10 cellular contexts compared by ENCODE assay signal in genomic region chr11:124760806-124761205, GRCh38. TPM values are rescaled to one million over a fixed set of nuclear protein-coding genes. Genes with fewer than 3 reads are reported as not detected.
DNase-seq lines count a peak whose midpoint lies in the region; ATAC-seq and TF ChIP-seq lines count a peak whose summit lies in the region.
"Had no signal": no experiment of that assay in that cellular context is flagged by ENCODE, and none has a peak within 500 bp of the region (broad histone marks: within the 10 kb centered on the region; RNA-seq: fewer than 3 reads in every experiment).

No MANE protein-coding gene starts in this region.

- WGBS in esophagus squamous epithelium, 2 donors: 63 to 66% methylated on average over 3 of the region's 3 CpGs
- 73% methylated on average over 3 of the region's 3 CpGs for WGBS in prostate gland

- peaks cover 22% of the 10 kb centered on the region for H3K4me1 ChIP-seq in MM.1S (ENCODE audit: low read length)
- peaks cover 34 to 73% (median 34%) of the 10 kb centered on the region in 3 donors for H3K4me1 ChIP-seq in esophagus squamous epithelium
- H3K4me1 ChIP-seq in prostate gland (replicated peaks): peaks cover 13% of the 10 kb centered on the region

- peaks cover 38% of the 10 kb centered on the region for H3K4me1 Mint-ChIP-seq in CD4-positive, alpha-beta T cell (ENCODE audit: low read depth)

- H3K27me3 Mint-ChIP-seq in CD4-positive, alpha-beta T cell: peaks cover 63% of the 10 kb centered on the region

- H2AFZ ChIP-seq in MM.1S (ENCODE audit: low read length): no peak overlapping the region

- H3K27ac ChIP-seq in CD4-positive, alpha-beta T cell (ENCODE audit: low read depth, low read length): no peak overlapping the region
- H3K27ac ChIP-seq in MM.1S (ENCODE audit: low read length): peak overlapping the region; percentile 52; the same call in 1 of the 2 replicates
- peak overlapping the region; percentile 43 to 91 (median 84) for H3K27ac ChIP-seq in esophagus squamous epithelium
- H3K27ac ChIP-seq in prostate gland: peak overlapping the region; percentile 31 to 43

- no peaks in the 10 kb centered on the region for H3K9me3 ChIP-seq in CD4-positive, alpha-beta T cell (ENCODE audit: control insufficient read depth, low read length)
- H3K9me3 ChIP-seq in MM.1S (replicated peaks; ENCODE audit: insufficient read depth, low read length): no peaks in the 10 kb centered on the region
- H3K9me3 ChIP-seq in esophagus squamous epithelium: no peaks in the 10 kb centered on the region
- H3K9me3 ChIP-seq in prostate gland: no peaks in the 10 kb centered on the region

- intact Hi-C loops in CD4-positive, alpha-beta T cell (cut with DNase I, micrococcal nuclease): loop anchor here (5.0 to 10.0 kb wide), 2 partner anchors 76 to 1016 kb away; partner anchors contain the start of gene ZNF202 (in 1 of the 2)
- intact Hi-C loops in esophagus squamous epithelium (cut with DNase I) (loop anchor here (5.0 to 10.0 kb wide), 2 partner anchors 74 to 94 kb away; no protein-coding TSS in a partner anchor), prostate gland (cut with DNase I) (no loop called here)

- H3K9me3 Mint-ChIP-seq in CD4-positive, alpha-beta T cell: no peaks in the 10 kb centered on the region
- H3K9me3 Mint-ChIP-seq: activated T-cell treated with anti-CD3 and anti-CD28 coated beads, Interleukin-2, amount 50 U/mL, for 72 hours had no signal

- TF ChIP-seq POLR2A in esophagus squamous epithelium (IDR thresholded peaks at IDR 0.05): no peak
- TF ChIP-seq POLR2A in prostate gland (IDR thresholded peaks at IDR 0.05): no peak

- H3K9ac ChIP-seq in MM.1S (ENCODE audit: low read length): peak overlapping the region; percentile 50; the same call in 1 of the 2 replicates

- peak overlapping the region; percentile 90 for H3K4me2 ChIP-seq in MM.1S (ENCODE audit: low read depth, low read length)

- no peaks in the 10 kb centered on the region for H4K20me1 ChIP-seq in MM.1S (ENCODE audit: insufficient read depth, low read length)

- CTCF ChIA-PET in CD4-positive, alpha-beta T cell (lab: Charles Lee): interaction anchor here (1.4 to 6.1 kb wide), 4 partner anchors 14 to 116 kb away, joined by 6 to 60 read pairs (median 20); no protein-coding TSS in a partner anchor

- peak overlapping the region; percentile 77 for H3K4me3 Mint-ChIP-seq in CD4-positive, alpha-beta T cell

- TF ChIP-seq CTCF in CD4-positive, alpha-beta T cell (IDR thresholded peaks at IDR 0.05): no peak
- TF ChIP-seq CTCF in MM.1S (IDR thresholded peaks at IDR 0.05; ENCODE audit: low read length): no peak
- TF ChIP-seq CTCF in esophagus squamous epithelium (IDR thresholded peaks at IDR 0.05): no peak
- TF ChIP-seq CTCF in prostate gland (IDR thresholded peaks at IDR 0.05): no peak

- H3K36me3 Mint-ChIP-seq in CD4-positive, alpha-beta T cell (ENCODE audit: low read depth): no peaks in the 10 kb centered on the region

- DNase-seq in CD4-positive, alpha-beta T cell: no peak
- no peak for DNase-seq in MM.1S
- no peak for DNase-seq in esophagus squamous epithelium (lab: John Stamatoyannopoulos, UW)
- DNase-seq in prostate gland (ENCODE audit: low spot score): no peak
- no peak for DNase-seq in OCI-M2 (lab: John Stamatoyannopoulos, UW; ENCODE audit: unreplicated experiment)
- DNase-seq in SW480 (ENCODE audit: low spot score): no peak
- no peak for DNase-seq in SKM-1 (lab: John Stamatoyannopoulos, UW; ENCODE audit: unreplicated experiment)
- DNase-seq: activated T-cell treated with anti-CD3 and anti-CD28 coated beads, Interleukin-2, amount 50 U/mL, for 72 hours; CD4-positive, CD25-positive, alpha-beta regulatory T cell had no signal

- H3K4me3 ChIP-seq in MM.1S (ENCODE audit: low read length) (peak overlapping the region; percentile 74), esophagus squamous epithelium (peak overlapping the region; percentile 32 to 77 (median 55)), prostate gland (peak overlapping the region; percentile 5 to 16)

- H3K27me3 ChIP-seq in CD4-positive, alpha-beta T cell (ENCODE audit: control insufficient read depth, insufficient read depth, low read length): peaks cover 60% of the 10 kb centered on the region
- no peaks in the 10 kb centered on the region for H3K27me3 ChIP-seq in MM.1S (replicated peaks; ENCODE audit: insufficient read depth, low read length)
- H3K27me3 ChIP-seq in esophagus squamous epithelium: peaks cover 6 to 75% (median 24%) of the 10 kb centered on the region in 4 donors
- H3K27me3 ChIP-seq in prostate gland (replicated peaks; ENCODE audit: insufficient read depth): peaks cover 19% of the 10 kb centered on the region

- H3K36me3 ChIP-seq in MM.1S (replicated peaks; ENCODE audit: insufficient read depth, low read length) (no peaks in the 10 kb centered on the region), esophagus squamous epithelium (peaks cover 0 to 12% (median 0%) of the 10 kb centered on the region in 3 donors), prostate gland (no peaks in the 10 kb centered on the region)

- no peak overlapping the region for H3K27ac Mint-ChIP-seq in CD4-positive, alpha-beta T cell
- H3K27ac Mint-ChIP-seq: activated T-cell treated with anti-CD3 and anti-CD28 coated beads, Interleukin-2, amount 50 U/mL, for 72 hours had no signal

- ATAC-seq in CD4-positive, alpha-beta T cell (ENCODE audit: poor library complexity): no peak
- no peak for ATAC-seq in HG03354 (IDR thresholded peaks at IDR 0.05; ENCODE audit: poor library complexity, severe bottlenecking, unreplicated experiment)
- ATAC-seq: activated T-cell treated with anti-CD3 and anti-CD28 coated beads, Interleukin-2, amount 50 U/mL, for 72 hours had no signal

- POLR2A ChIA-PET in CD4-positive, alpha-beta T cell (lab: Charles Lee): interaction anchor here (1.2 to 6.5 kb wide), 3 partner anchors 13 to 91 kb away, joined by 5 to 65 read pairs (median 6); partner anchors contain the start of genes SIAE and SPA17

- peaks cover 25% of the 10 kb centered on the region for H3F3A ChIP-seq in MM.1S (ENCODE audit: insufficient read depth, low read length)

- peaks cover 32% of the 10 kb centered on the region for H3K79me2 ChIP-seq in MM.1S (ENCODE audit: low read length)

- H3K9me2 ChIP-seq in MM.1S (replicated peaks; ENCODE audit: insufficient read depth, low read length): no peaks in the 10 kb centered on the region

RNA-seq across cellular contexts. Expression of gene ESAM, which starts 1.3 kb away (rescaled TPM):
- under 1 TPM; 0.38 to 0.64 TPM for total RNA-seq in CD4-positive, alpha-beta T cell
- total RNA-seq in esophagus squamous epithelium (10 to 100 TPM in 2 of 4 donors, 1 to 10 TPM in 2; 5.6 to 23.1 (median 9.7) TPM), prostate gland (10 to 100 TPM; 12.1 to 18.6 TPM)

RNA-seq across cellular contexts. Expression of gene VSIG2, which starts 8.8 kb away (rescaled TPM):
- total RNA-seq in CD4-positive, alpha-beta T cell: under 1 TPM in 1 of 2 experiments, not detected in 1; 0.28 TPM
- total RNA-seq in esophagus squamous epithelium: 10 to 100 TPM in 1 of 4 donors, 1 to 10 TPM in 3; 5.1 to 10.2 (median 7.6) TPM
- total RNA-seq in prostate gland: 10 to 100 TPM; 28.2 to 38.6 TPM

RNA-seq across cellular contexts. Expression of gene NRGN, which starts 21.1 kb away (rescaled TPM):
- 1 to 10 TPM in 1 of 2 experiments, under 1 TPM in 1; 0.84 to 1.4 TPM for total RNA-seq in CD4-positive, alpha-beta T cell
- total RNA-seq in esophagus squamous epithelium (1 to 10 TPM in 3 of 4 donors, under 1 TPM in 1; 0.83 to 5.0 (median 1.5) TPM), prostate gland (1 to 10 TPM; 1.2 to 1.8 TPM)

RNA-seq across cellular contexts. Expression of gene MSANTD2, which starts 39.4 kb away (rescaled TPM):
- total RNA-seq in CD4-positive, alpha-beta T cell: 1 to 10 TPM; 4.2 to 5.1 TPM
- 10 to 100 TPM in 1 of 4 donors, 1 to 10 TPM in 3; 5.2 to 16.4 (median 6.7) TPM for total RNA-seq in esophagus squamous epithelium
- 10 to 100 TPM; 12.3 to 22.9 TPM for total RNA-seq in prostate gland

Comparison
In these comparisons a context has a peak if more than half of its experiments do, and no peak if none do; other contexts are left out.
1. H3K4me3 ChIP-seq: peak in every context shown above with its lines; median percentile 74 in MM.1S; 55 in esophagus squamous epithelium; 10 in prostate gland.
2. RNA of gene ESAM, which starts 1.3 kb away (total RNA-seq): 12.1 to 18.6 TPM in prostate gland and 5.6 to 23.1 TPM in esophagus squamous epithelium; 0.38 to 0.64 TPM in CD4-positive, alpha-beta T cell; every median in the first group is over 4 times any median in the second.
3. RNA of gene VSIG2, which starts 8.8 kb away (total RNA-seq): 28.2 to 38.6 TPM in prostate gland and 5.1 to 10.2 TPM in esophagus squamous epithelium; 0.28 TPM in CD4-positive, alpha-beta T cell; every median in the first group is over 4 times any median in the second.